8 cellular contexts compared by ENCODE assay signal in genomic region chr17:67717624-67718324, GRCh38. TPM values are rescaled to one million over a fixed set of nuclear protein-coding genes. Genes with fewer than 3 reads are reported as not detected.
DNase-seq lines count a peak whose midpoint lies in the region; ATAC-seq and FAIRE-seq lines count a peak whose summit lies in the region.

Gene NOL11, plus strand, starts transcription at chr17:67717936. Its CDS starts 12 bp downstream, at chr17:67717948.

- peaks cover 6% of the 10 kb centered on the region; the same call in 1 of the 2 replicates for H4K20me1 ChIP-seq in Karpas-422 (ENCODE audit: insufficient read depth, low read depth, low read length)

- H3K9me3 ChIP-seq in Karpas-422 (ENCODE audit: low read length) (peaks cover 5% of the 10 kb centered on the region), muscle layer of duodenum (ENCODE audit: control insufficient read depth in 1 of 2, low read length in 2 of 2) (no peaks in the 10 kb centered on the region)

- peaks cover 2 to 19% of the 10 kb centered on the region in 2 donors for H3K36me3 Mint-ChIP-seq in activated T-cell treated with anti-CD3 and anti-CD28 coated beads, Interleukin-2, amount 50 U/mL, for 72 hours (ENCODE audit: insufficient read depth in 2 of 2)

- peak; percentile 90 for FAIRE-seq in RCC 7860 (lab: Jason Lieb, UNC)

- H3K27ac ChIP-seq in Karpas-422 (ENCODE audit: low read length) (peak within 1 kb of the TSS; percentile 84), muscle layer of duodenum (ENCODE audit: low read length) (peak within 1 kb of the TSS; percentile 97)

- H3K27me3 Mint-ChIP-seq in activated T-cell treated with anti-CD3 and anti-CD28 coated beads, Interleukin-2, amount 50 U/mL, for 72 hours (ENCODE audit: low read depth) = no peaks in the 10 kb centered on the region

- H2AFZ ChIP-seq in Karpas-422 (ENCODE audit: low read length) = peak within 1 kb of the TSS; percentile 57; the same call in 1 of the 2 replicates

- peak within 1 kb of the TSS; percentile 100 for H3K27ac Mint-ChIP-seq in activated T-cell treated with anti-CD3 and anti-CD28 coated beads, Interleukin-2, amount 50 U/mL, for 72 hours

- H3K27me3 ChIP-seq in Karpas-422 (ENCODE audit: low read length) = no peaks in the 10 kb centered on the region
- no peaks in the 10 kb centered on the region for H3K27me3 ChIP-seq in muscle layer of duodenum (ENCODE audit: low read depth, low read length)

- no peaks in the 10 kb centered on the region for H3K9me2 ChIP-seq in Karpas-422 (replicated peaks; ENCODE audit: insufficient read depth, low read length)

- ATAC-seq in GM21825 (IDR thresholded peaks at IDR 0.05; ENCODE audit: unreplicated experiment) = peak; percentile 96
- peak; percentile 98 for ATAC-seq in activated T-cell treated with anti-CD3 and anti-CD28 coated beads, Interleukin-2, amount 50 U/mL, for 72 hours (replicated peaks in 1 of 2)
- peak; percentile 99 for ATAC-seq in esophagus mucosa

- DNase-seq in Daoy (ENCODE audit: low read depth) (peak; percentile 99), Karpas-422 (peak; percentile 100), RCC 7860 (ENCODE audit: low spot score) (peak; percentile 96)
- DNase-seq in activated T-cell treated with anti-CD3 and anti-CD28 coated beads, Interleukin-2, amount 50 U/mL, for 72 hours = peak; percentile 99
- peak; percentile 98 to 99 for DNase-seq in stimulated activated CD8-positive, alpha-beta memory T cell treated with anti-CD3 and anti-CD28 coated beads, Interleukin-7, amount 100 ng/mL, for 4 hours (ENCODE audit: low read depth in 2 of 2)

- H3K4me3 ChIP-seq in Karpas-422 (ENCODE audit: low read length) (peak within 1 kb of the TSS; percentile 95), muscle layer of duodenum (ENCODE audit: low read depth in 1 of 2, low read length in 2 of 2) (peak within 1 kb of the TSS; percentile 89 to 96)

- peaks cover 24% of the 10 kb centered on the region for H3K36me3 ChIP-seq in Karpas-422 (ENCODE audit: insufficient read depth, low read length)
- peaks cover 15 to 23% of the 10 kb centered on the region in 2 donors for H3K36me3 ChIP-seq in muscle layer of duodenum (ENCODE audit: control insufficient read depth in 1 of 2, insufficient read depth in 2 of 2, low read length in 2 of 2)

- H3K4me1 ChIP-seq in Karpas-422 (ENCODE audit: low read length) = peaks cover 21% of the 10 kb centered on the region
- peaks cover 4 to 14% of the 10 kb centered on the region in 2 donors for H3K4me1 ChIP-seq in muscle layer of duodenum (ENCODE audit: control insufficient read depth in 1 of 2, insufficient read depth in 2 of 2, low read length in 2 of 2)

- H3K4me3 Mint-ChIP-seq in activated T-cell treated with anti-CD3 and anti-CD28 coated beads, Interleukin-2, amount 50 U/mL, for 72 hours = peak within 1 kb of the TSS; percentile 99 to 100

- H3K4me2 ChIP-seq in Karpas-422 (ENCODE audit: low read depth, low read length, poor library complexity, severe bottlenecking) = peak within 1 kb of the TSS; percentile 87

- peaks cover 44% of the 10 kb centered on the region for H3K79me2 ChIP-seq in Karpas-422 (ENCODE audit: low read length)

- peaks cover 29% of the 10 kb centered on the region for H3K4me1 Mint-ChIP-seq in activated T-cell treated with anti-CD3 and anti-CD28 coated beads, Interleukin-2, amount 50 U/mL, for 72 hours (ENCODE audit: low read depth)

- H3K9me3 Mint-ChIP-seq in activated T-cell treated with anti-CD3 and anti-CD28 coated beads, Interleukin-2, amount 50 U/mL, for 72 hours = no peaks in the 10 kb centered on the region

- H3K9ac ChIP-seq in Karpas-422 (ENCODE audit: low read length) = peak within 1 kb of the TSS; percentile 98

RNA-seq across cellular contexts. Expression of gene NOL11, which starts in this region (rescaled TPM):
- 104 and 105 TPM in 2 replicates for total RNA-seq in Daoy (2014; rRNA removed; shearing (Covaris generic))
- total RNA-seq in Karpas-422 (2014; rRNA removed; shearing (Covaris generic); ENCODE audit: low replicate concordance) = 30.1 and 54.1 TPM in 2 replicates
- total RNA-seq in activated T-cell treated with anti-CD3 and anti-CD28 coated beads, Interleukin-2, amount 50 U/mL, for 72 hours = 10 to 100 TPM; 47.7 to 63.6 TPM
- total RNA-seq in esophagus mucosa = 31.1 TPM

Comparison
In these comparisons a context has a peak if more than half of its experiments do, and no peak if none do; other contexts are left out.
1. Peak in every context shown above with its lines: DNase-seq, ATAC-seq, H3K4me3 ChIP-seq and H3K27ac ChIP-seq.